Comparison of ENCODE assay signal across 2 cellular contexts in genomic region chr12:68613209-68613904, GRCh38.
TF ChIP-seq lines count a peak whose summit lies in the region.

No MANE protein-coding gene starts in this region.

TF ChIP-seq in A549, 52 proteins besides CTCF, POLR2A, EP300 and RAD21:
- no peak for TF ChIP-seq PBX3 (IDR thresholded peaks at IDR 0.05)
- TF ChIP-seq USF2 (IDR thresholded peaks at IDR 0.05) = no peak
- no peak for TF ChIP-seq HOXB13 (CRISPR knock-in tag; IDR thresholded peaks at IDR 0.05; ENCODE audit: low read depth)
- no peak for TF ChIP-seq JUNB (IDR thresholded peaks at IDR 0.05)
- no peak for TF ChIP-seq HDAC2 (IDR thresholded peaks at IDR 0.05)
- no peak for TF ChIP-seq CHD4 (IDR thresholded peaks at IDR 0.05; ENCODE audit: borderline replicate concordance)
- TF ChIP-seq CBX8 (IDR thresholded peaks at IDR 0.05) = no peak
- TF ChIP-seq ZSCAN20 (CRISPR knock-in tag; IDR thresholded peaks at IDR 0.05) = no peak
- TF ChIP-seq E2F6 (IDR thresholded peaks at IDR 0.05; ENCODE audit: borderline replicate concordance, low read depth) = no peak
- no peak for TF ChIP-seq HMGXB4 (CRISPR knock-in tag; IDR thresholded peaks at IDR 0.05; ENCODE audit: borderline replicate concordance)
- no peak for TF ChIP-seq SREBF2 (IDR thresholded peaks at IDR 0.05)
- no peak for TF ChIP-seq NPAS2 (CRISPR knock-in tag; IDR thresholded peaks at IDR 0.05; ENCODE audit: borderline replicate concordance)
- no peak for TF ChIP-seq HOXB5 (CRISPR knock-in tag; IDR thresholded peaks at IDR 0.05)
- TF ChIP-seq KDM1A (IDR thresholded peaks at IDR 0.05; ENCODE audit: low read depth) = no peak

TF ChIP-seq in K562, 482 proteins besides CTCF, POLR2A, EP300 and RAD21:
- TF ChIP-seq ZNF639 (CRISPR knock-in tag; conservative IDR thresholded peaks at IDR 0.05 in 1 of 2, IDR thresholded peaks at IDR 0.05 in 1 of 2) (no peak), ZNF384 (IDR thresholded peaks at IDR 0.05; ENCODE audit: low read depth, low read length) (peak; percentile 85), ETV6 (IDR thresholded peaks at IDR 0.05; ENCODE audit: borderline replicate concordance in 1 of 2, low read depth in 2 of 2, low read length in 1 of 2) (no peak), ETV6 (CRISPR knock-in tag; IDR thresholded peaks at IDR 0.05; ENCODE audit: borderline replicate concordance) (no peak), ZNF561 (CRISPR knock-in tag; conservative IDR thresholded peaks at IDR 0.05) (no peak), CBFA2T2 (conservative IDR thresholded peaks at IDR 0.05) (no peak), MCM5 (IDR thresholded peaks at IDR 0.05; ENCODE audit: low read depth) (no peak), ZFP36 (IDR thresholded peaks at IDR 0.05; ENCODE audit: low read depth, low read length, partially characterized antibody) (no peak), JUN (IDR thresholded peaks at IDR 0.05; ENCODE audit: borderline replicate concordance, low read depth, low read length) (no peak), JUN (CRISPR knock-in tag; IDR thresholded peaks at IDR 0.05; ENCODE audit: borderline replicate concordance) (no peak), ELK1 (CRISPR knock-in tag; IDR thresholded peaks at IDR 0.05) (no peak), BHLHE40 (IDR thresholded peaks at IDR 0.05; ENCODE audit: low read length) (no peak), ZBTB33 (CRISPR knock-in tag; IDR thresholded peaks at IDR 0.05) (peak; percentile 91)
